In genomic region chr18:22728016-22728415, GRCh38 we compare ENCODE assay signal across 25 cellular contexts.
"Had no signal": no experiment of that assay in that cellular context is flagged by ENCODE, and none has a peak within 500 bp of the region (broad histone marks: within the 10 kb centered on the region; RNA-seq: fewer than 3 reads in every experiment).

No MANE protein-coding gene starts in this region.

- H3K4me1 ChIP-seq: esophagus squamous epithelium, heart right ventricle, left ventricle myocardium inferior, lower lobe of right lung, testis, tibial artery had no signal

- ATAC-seq: effector memory CD8-positive, alpha-beta T cell; heart right ventricle; naive thymus-derived CD4-positive, alpha-beta T cell; sciatic nerve; stimulated activated effector memory CD8-positive, alpha-beta T cell treated with anti-CD3 and anti-CD28 coated beads, Interleukin-12 subunit alpha, Interleukin-12 subunit beta, amount 100 ng/mL, for 72 hours had no signal

- H3K36me3 Mint-ChIP-seq: naive thymus-derived CD4-positive, alpha-beta T cell; stimulated activated effector memory CD8-positive, alpha-beta T cell treated with anti-CD3 and anti-CD28 coated beads, Interleukin-12 subunit alpha, Interleukin-12 subunit beta, amount 100 ng/mL, for 72 hours; type B pancreatic cell had no signal

- H3K9me3 Mint-ChIP-seq: effector memory CD8-positive, alpha-beta T cell; stimulated activated effector memory CD8-positive, alpha-beta T cell treated with anti-CD3 and anti-CD28 coated beads, Interleukin-12 subunit alpha, Interleukin-12 subunit beta, amount 100 ng/mL, for 72 hours; type B pancreatic cell had no signal

- FAIRE-seq: endometrium, keratinocyte had no signal

- DNase-seq: dermis blood vessel endothelial cell; effector memory CD8-positive, alpha-beta T cell; erythroblast; esophagus squamous epithelium; foreskin melanocyte; glutamatergic neuron; heart right ventricle; hypothalamus; left ventricle myocardium inferior; lower lobe of right lung; naive thymus-derived CD4-positive, alpha-beta T cell; nephron progenitor cell; nucleus accumbens; stimulated activated CD4-positive, alpha-beta T cell treated with anti-CD3 and anti-CD28 coated beads, Interleukin-2, amount 100 ng/mL, for 24 hours; stimulated activated CD4-positive, alpha-beta T cell treated with anti-CD3 and anti-CD28 coated beads, Interleukin-4, amount 100 ng/mL, for 24 hours; stimulated activated naive CD4-positive, alpha-beta T cell treated with Interleukin-2 at 50 U/mL for 16 hours; substantia nigra; testis; tibial artery had no signal

- H3K27me3 ChIP-seq: esophagus squamous epithelium, heart right ventricle, testis, tibial artery had no signal

- H3K27ac Mint-ChIP-seq: effector memory CD8-positive, alpha-beta T cell; nephron progenitor cell; stimulated activated effector memory CD8-positive, alpha-beta T cell treated with anti-CD3 and anti-CD28 coated beads, Interleukin-12 subunit alpha, Interleukin-12 subunit beta, amount 100 ng/mL, for 72 hours; type B pancreatic cell had no signal

- H3K4me3 ChIP-seq: coronary artery, esophagus squamous epithelium, heart right ventricle, left ventricle myocardium inferior, lower lobe of right lung, testis, tibial artery had no signal

- H3K27ac ChIP-seq: coronary artery, esophagus squamous epithelium, heart right ventricle, left ventricle myocardium inferior, lower lobe of right lung, testis, tibial artery had no signal

- H3K9me3 ChIP-seq: esophagus squamous epithelium, heart right ventricle, left ventricle myocardium inferior, lower lobe of right lung, testis, tibial artery had no signal

- H3K4me3 Mint-ChIP-seq: effector memory CD8-positive, alpha-beta T cell; naive thymus-derived CD4-positive, alpha-beta T cell; nephron progenitor cell; stimulated activated effector memory CD8-positive, alpha-beta T cell treated with anti-CD3 and anti-CD28 coated beads, Interleukin-12 subunit alpha, Interleukin-12 subunit beta, amount 100 ng/mL, for 72 hours; type B pancreatic cell had no signal

- H3K4me1 Mint-ChIP-seq: naive thymus-derived CD4-positive, alpha-beta T cell; nephron progenitor cell; stimulated activated effector memory CD8-positive, alpha-beta T cell treated with anti-CD3 and anti-CD28 coated beads, Interleukin-12 subunit alpha, Interleukin-12 subunit beta, amount 100 ng/mL, for 72 hours had no signal

- H3K27me3 Mint-ChIP-seq: type B pancreatic cell had no signal

- H3K36me3 ChIP-seq: esophagus squamous epithelium, heart right ventricle, left ventricle myocardium inferior, lower lobe of right lung, tibial artery had no signal
